In genomic region chr3:23831517-23832394, GRCh38 we compare ENCODE assay signal across 17 cellular contexts.
DNase-seq lines count a peak whose midpoint lies in the region; ATAC-seq and FAIRE-seq lines count a peak whose summit lies in the region.
"Had no signal": no experiment of that assay in that cellular context is flagged by ENCODE, and none has a peak within 500 bp of the region (broad histone marks: within the 10 kb centered on the region; RNA-seq: fewer than 3 reads in every experiment).

No MANE protein-coding gene starts in this region.

- H3K36me3 Mint-ChIP-seq in central memory CD8-positive, alpha-beta T cell (ENCODE audit: insufficient read depth) = peaks cover 1% of the 10 kb centered on the region
- peaks cover 3% of the 10 kb centered on the region for H3K36me3 Mint-ChIP-seq in activated naive CD4-positive, alpha-beta T cell treated with anti-CD3 and anti-CD28 coated beads, Interleukin-2, amount 10 ng/mL, durations not matched to agents 7 days and 5 days

- H3K27me3 Mint-ChIP-seq in central memory CD8-positive, alpha-beta T cell = no peaks in the 10 kb centered on the region
- H3K27me3 Mint-ChIP-seq in activated naive CD4-positive, alpha-beta T cell treated with anti-CD3 and anti-CD28 coated beads, Interleukin-2, amount 10 ng/mL, durations not matched to agents 7 days and 5 days = no peaks in the 10 kb centered on the region
- H3K27me3 Mint-ChIP-seq: effector memory CD8-positive, alpha-beta T cell; naive thymus-derived CD4-positive, alpha-beta T cell had no signal

- no peaks in the 10 kb centered on the region for H3K9me3 Mint-ChIP-seq in central memory CD8-positive, alpha-beta T cell
- no peaks in the 10 kb centered on the region for H3K9me3 Mint-ChIP-seq in activated naive CD4-positive, alpha-beta T cell treated with anti-CD3 and anti-CD28 coated beads, Interleukin-2, amount 10 ng/mL, durations not matched to agents 7 days and 5 days
- H3K9me3 Mint-ChIP-seq: activated T-helper 1 cell treated with anti-CD3 and anti-CD28 coated beads, Interleukin-12 subunit alpha, Interleukin-12 subunit beta, Interleukin-2, Interleukin-4 antibody, amounts not matched to agents 30 ng/mL and 10 ng/mL and 1 ng/mL, durations not matched to agents 14 hours and 24 hours and 36 hours; effector memory CD8-positive, alpha-beta T cell; naive thymus-derived CD4-positive, alpha-beta T cell had no signal

- CTCF ChIA-PET in activated naive CD4-positive, alpha-beta T cell treated with anti-CD3 and anti-CD28 coated beads, Interleukin-2, amount 10 ng/mL, durations not matched to agents 7 days and 5 days (lab: Charles Lee) = interaction anchor here (0.6 kb wide), 1 partner anchor 433 kb away, joined by 3 read pairs; no protein-coding TSS in a partner anchor

- peak; percentile 63 for FAIRE-seq in GM18507 (lab: Jason Lieb, UNC)
- FAIRE-seq: astrocyte had no signal

- H3K27ac Mint-ChIP-seq in central memory CD8-positive, alpha-beta T cell (ENCODE audit: low read depth) = peak overlapping the region; percentile 38
- no peak overlapping the region for H3K27ac Mint-ChIP-seq in activated naive CD4-positive, alpha-beta T cell treated with anti-CD3 and anti-CD28 coated beads, Interleukin-2, amount 10 ng/mL, durations not matched to agents 7 days and 5 days
- H3K27ac Mint-ChIP-seq: activated T-helper 1 cell treated with anti-CD3 and anti-CD28 coated beads, Interleukin-12 subunit alpha, Interleukin-12 subunit beta, Interleukin-2, Interleukin-4 antibody, amounts not matched to agents 30 ng/mL and 10 ng/mL and 1 ng/mL, durations not matched to agents 14 hours and 24 hours and 36 hours; effector memory CD8-positive, alpha-beta T cell had no signal

- DNase-seq in GM18507 (ENCODE audit: extremely low spot score, insufficient read length, low read depth) (no peak), GOT3 (lab: John Stamatoyannopoulos, UW) (no peak), NCI-H748 treated with DMSO at 0.1 percent for 48 hours (lab: John Stamatoyannopoulos, UW) (no peak)
- no peak for DNase-seq in central memory CD8-positive, alpha-beta T cell (ENCODE audit: low spot score in 2 of 2)
- DNase-seq in activated naive CD4-positive, alpha-beta T cell treated with anti-CD3 and anti-CD28 coated beads, Interleukin-2, amount 10 ng/mL, durations not matched to agents 7 days and 5 days = no peak
- DNase-seq in activated CD4-positive, CD25-positive, alpha-beta regulatory T cell (lab: John Stamatoyannopoulos, UW) = no peak
- DNase-seq: effector memory CD8-positive, alpha-beta T cell; EL; IMR-90; naive thymus-derived CD4-positive, alpha-beta T cell; NCI-H146; retina had no signal

- peaks cover 47% of the 10 kb centered on the region for H3K4me1 Mint-ChIP-seq in central memory CD8-positive, alpha-beta T cell
- H3K4me1 Mint-ChIP-seq in activated naive CD4-positive, alpha-beta T cell treated with anti-CD3 and anti-CD28 coated beads, Interleukin-2, amount 10 ng/mL, durations not matched to agents 7 days and 5 days = peaks cover 24% of the 10 kb centered on the region

- H3K4me3 Mint-ChIP-seq in central memory CD8-positive, alpha-beta T cell = no peak overlapping the region
- no peak overlapping the region for H3K4me3 Mint-ChIP-seq in activated naive CD4-positive, alpha-beta T cell treated with anti-CD3 and anti-CD28 coated beads, Interleukin-2, amount 10 ng/mL, durations not matched to agents 7 days and 5 days
- H3K4me3 Mint-ChIP-seq: activated T-helper 1 cell treated with anti-CD3 and anti-CD28 coated beads, Interleukin-12 subunit alpha, Interleukin-12 subunit beta, Interleukin-2, Interleukin-4 antibody, amounts not matched to agents 30 ng/mL and 10 ng/mL and 1 ng/mL, durations not matched to agents 14 hours and 24 hours and 36 hours; effector memory CD8-positive, alpha-beta T cell had no signal

- ATAC-seq in GM21447 (IDR thresholded peaks at IDR 0.05; ENCODE audit: unreplicated experiment) (peak; percentile 16), HG03095 (IDR thresholded peaks at IDR 0.05; ENCODE audit: unreplicated experiment) (peak; percentile 22)
- no peak for ATAC-seq in central memory CD8-positive, alpha-beta T cell (replicated peaks; ENCODE audit: extremely low read depth, poor library complexity, severe bottlenecking)
- ATAC-seq: naive thymus-derived CD4-positive, alpha-beta T cell; SK-N-SH treated with all-trans-retinoic acid at 6 μM for 48 hours had no signal
